9 cellular contexts compared by ENCODE assay signal in the genomic region with DNA sequence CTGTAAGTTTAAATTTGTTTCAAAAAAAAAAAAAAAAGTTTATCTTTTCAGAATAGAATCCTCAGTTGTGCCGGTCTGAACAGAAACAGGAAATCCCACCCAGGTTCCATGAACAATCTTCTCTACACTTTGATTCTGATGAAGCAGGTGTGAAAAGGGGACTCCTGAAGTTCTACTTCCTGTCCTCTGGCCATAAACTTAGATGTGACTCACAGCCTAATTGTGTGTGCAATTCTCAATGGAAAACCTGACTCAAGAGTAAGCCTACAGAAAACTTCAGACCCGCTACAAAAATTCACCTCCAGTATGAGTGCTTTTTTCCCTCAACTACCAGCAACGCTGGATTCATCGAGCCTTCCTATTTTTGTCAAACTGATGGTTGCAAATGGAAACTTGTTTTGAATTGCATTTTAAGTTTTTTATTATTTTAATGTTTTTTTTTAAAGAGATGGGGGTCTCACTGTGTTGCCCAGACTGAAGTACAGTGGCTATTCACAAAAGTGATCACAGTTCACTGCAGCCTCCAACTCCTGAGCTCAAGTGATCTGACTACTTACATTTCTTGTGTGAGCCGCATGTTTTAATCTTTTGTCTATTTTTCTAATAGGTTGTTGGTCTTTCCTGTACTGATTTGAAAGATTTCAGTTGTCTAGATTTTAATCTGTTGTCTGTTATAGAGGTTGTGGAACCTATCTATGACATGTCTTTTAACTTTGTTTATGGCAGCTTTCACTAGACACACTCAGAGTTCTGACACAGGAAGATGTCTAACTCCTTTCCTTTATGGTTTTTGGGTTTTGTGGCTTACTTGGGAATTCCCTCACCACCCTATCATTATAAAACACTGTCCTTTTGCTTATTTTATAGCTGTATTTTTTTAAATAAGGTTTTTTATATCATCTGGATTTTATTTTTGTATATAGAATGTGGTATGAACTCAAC. TPM values are rescaled to one million over a fixed set of nuclear protein-coding genes. Genes with fewer than 3 reads are reported as not detected.
DNase-seq lines count a peak whose midpoint lies in the region; ATAC-seq, FAIRE-seq and TF ChIP-seq lines count a peak whose summit lies in the region.
"Had no signal": no experiment of that assay in that cellular context is flagged by ENCODE, and none has a peak within 500 bp of the region (broad histone marks: within the 10 kb centered on the region; RNA-seq: fewer than 3 reads in every experiment).

No MANE protein-coding gene starts in this region.

- no peaks in the 10 kb centered on the region for H3K36me3 ChIP-seq in Panc1 (ENCODE audit: control insufficient read depth, insufficient read depth, low read length)
- peaks cover 7% of the 10 kb centered on the region for H3K36me3 ChIP-seq in mammary epithelial cell (ENCODE audit: insufficient read depth, low read length)

- no peak overlapping the region for H3K9ac ChIP-seq in mammary epithelial cell (ENCODE audit: insufficient read depth, low read length)

- H3K9me3 ChIP-seq in Panc1 (ENCODE audit: control insufficient read depth, insufficient read depth, low read depth, low read length) = no peaks in the 10 kb centered on the region
- H3K9me3 ChIP-seq in mammary epithelial cell (replicated peaks; ENCODE audit: insufficient read depth, low read length) = no peaks in the 10 kb centered on the region
- H3K9me3 ChIP-seq: suprapubic skin had no signal

- POLR2A ChIA-PET in Panc1 (lab: Charles Lee) = interaction anchor here (1.0 kb wide), 1 partner anchor 9 kb away, joined by 3 read pairs; no protein-coding TSS in a partner anchor

- dilution Hi-C loops in mammary epithelial cell (cut with HindIII; ENCODE audit: low sequenced_read_pairs) = no loop called here

- peak; percentile 23 for DNase-seq in activated T-cell treated with anti-CD3 and anti-CD28 coated beads for 4 hours
- no peak for DNase-seq in activated T-cell treated with anti-CD3 and anti-CD28 coated beads, Interleukin-2, amount 50 U/mL, for 1 hour
- peak; percentile 36 for DNase-seq in Panc1 (ENCODE audit: low read depth, low spot score)
- peak; percentile 55 for DNase-seq in mammary epithelial cell
- DNase-seq in stimulated activated effector memory CD8-positive, alpha-beta T cell treated with anti-CD3 and anti-CD28 coated beads, Interleukin-12 subunit alpha, Interleukin-12 subunit beta, amount 100 ng/mL, for 72 hours (ENCODE audit: low spot score in 2 of 2) = peak; percentile 20 to 63
- DNase-seq in D721Med (ENCODE audit: insufficient read length, low spot score) = no peak
- no peak for DNase-seq in NCI-H2171 (lab: John Stamatoyannopoulos, UW)

- no peaks in the 10 kb centered on the region for H3K27me3 ChIP-seq in Panc1 (ENCODE audit: control insufficient read depth, insufficient read depth, low read length)
- H3K27me3 ChIP-seq in mammary epithelial cell (ENCODE audit: insufficient read depth, low read length) = no peaks in the 10 kb centered on the region
- H3K27me3 ChIP-seq: suprapubic skin had no signal

- H3K4me1 ChIP-seq in Panc1 (ENCODE audit: control insufficient read depth, insufficient read depth, low read length) = no peaks in the 10 kb centered on the region
- no peaks in the 10 kb centered on the region for H3K4me1 ChIP-seq in mammary epithelial cell (ENCODE audit: insufficient read depth, low read length)
- H3K4me1 ChIP-seq: suprapubic skin had no signal

- H2AFZ ChIP-seq in mammary epithelial cell (ENCODE audit: low read depth, low read length) = no peak overlapping the region

- FAIRE-seq in D721Med (lab: Jason Lieb, UNC) = no peak

- H3K9me3 Mint-ChIP-seq in stimulated activated effector memory CD8-positive, alpha-beta T cell treated with anti-CD3 and anti-CD28 coated beads, Interleukin-12 subunit alpha, Interleukin-12 subunit beta, amount 100 ng/mL, for 72 hours = no peaks in the 10 kb centered on the region

- BruUV-seq in Panc1 (replicated peaks; lab: Mats Ljungman, UMichigan) (TSS peak; percentile 34), mammary epithelial cell (replicated peaks; lab: Mats Ljungman, UMichigan) (no TSS peak)

- in situ Hi-C loops in Panc1 (cut with HindIII; ENCODE audit: low pct_unique_long_range_greater_than_20kb, low sequenced_read_pairs) (no loop called here), mammary epithelial cell (cut with MboI; ENCODE audit: low sequenced_read_pairs in 2 of 2) (no loop called here)

- no peaks in the 10 kb centered on the region for H4K20me1 ChIP-seq in mammary epithelial cell (ENCODE audit: insufficient read depth, low read length)

- H3K27ac Mint-ChIP-seq in stimulated activated effector memory CD8-positive, alpha-beta T cell treated with anti-CD3 and anti-CD28 coated beads, Interleukin-12 subunit alpha, Interleukin-12 subunit beta, amount 100 ng/mL, for 72 hours = peak overlapping the region; percentile 81

- intact Hi-C loops in Panc1 (cut with micrococcal nuclease; ENCODE audit: unreplicated experiment) (no loop called here), mammary epithelial cell (cut with micrococcal nuclease) (no loop called here)

- no peak for ATAC-seq in Panc1
- peak; percentile 91 for ATAC-seq in stimulated activated effector memory CD8-positive, alpha-beta T cell treated with anti-CD3 and anti-CD28 coated beads, Interleukin-12 subunit alpha, Interleukin-12 subunit beta, amount 100 ng/mL, for 72 hours
- no peak for ATAC-seq in HG02884 (IDR thresholded peaks at IDR 0.05; ENCODE audit: unreplicated experiment)

- 78% methylated on average over 5 of the region's 5 CpGs for WGBS in mammary epithelial cell (ENCODE audit: low coverage, missing lambda C conversion rate)

- no peak overlapping the region for H3K27ac ChIP-seq in Panc1 (ENCODE audit: low read length)
- H3K27ac ChIP-seq in mammary epithelial cell (ENCODE audit: insufficient read depth, low read depth, low read length) = no peak overlapping the region
- H3K27ac ChIP-seq: suprapubic skin had no signal

- no peaks in the 10 kb centered on the region for H3K79me2 ChIP-seq in mammary epithelial cell (ENCODE audit: insufficient read depth, low read length)

- CTCF ChIA-PET in Panc1 (lab: Charles Lee) = no interaction called here
- CTCF ChIA-PET in mammary epithelial cell (lab: Charles Lee; ENCODE audit: low non-redundant PET) = no interaction called here

- TF ChIP-seq CTCF in Panc1 (IDR thresholded peaks at IDR 0.05) (no peak), mammary epithelial cell (conservative IDR thresholded peaks at IDR 0.05 in 1 of 2, IDR thresholded peaks at IDR 0.05 in 1 of 2; ENCODE audit: extremely low read depth in 1 of 2, insufficient read depth in 1 of 2, low read depth in 1 of 2, low read length in 2 of 2) (no peak), D721Med (IDR thresholded peaks at IDR 0.05; ENCODE audit: insufficient read depth, missing control alignments) (no peak)

- peaks cover 59% of the 10 kb centered on the region for H3K36me3 Mint-ChIP-seq in stimulated activated effector memory CD8-positive, alpha-beta T cell treated with anti-CD3 and anti-CD28 coated beads, Interleukin-12 subunit alpha, Interleukin-12 subunit beta, amount 100 ng/mL, for 72 hours

- H3K4me3 Mint-ChIP-seq in stimulated activated effector memory CD8-positive, alpha-beta T cell treated with anti-CD3 and anti-CD28 coated beads, Interleukin-12 subunit alpha, Interleukin-12 subunit beta, amount 100 ng/mL, for 72 hours = peak overlapping the region; percentile 28

- peaks cover 38% of the 10 kb centered on the region for H3K4me1 Mint-ChIP-seq in stimulated activated effector memory CD8-positive, alpha-beta T cell treated with anti-CD3 and anti-CD28 coated beads, Interleukin-12 subunit alpha, Interleukin-12 subunit beta, amount 100 ng/mL, for 72 hours

- no peak overlapping the region for H3K4me2 ChIP-seq in mammary epithelial cell (ENCODE audit: insufficient read depth, low read depth, low read length)

- H3K4me3 ChIP-seq in Panc1 (ENCODE audit: low read depth in 2 of 2, low read length in 2 of 2) (no peak overlapping the region), mammary epithelial cell (replicated peaks in 1 of 3; ENCODE audit: insufficient read depth in 1 of 3, low read depth in 2 of 3, low read length in 3 of 3) (no peak overlapping the region)
- H3K4me3 ChIP-seq: suprapubic skin had no signal

RNA-seq across cellular contexts. Expression of a gene that starts 37.6 kb away (rescaled TPM):
- total RNA-seq in Panc1 (2021; ENCODE audit: unreplicated experiment) (7.1 TPM), mammary epithelial cell (10 to 100 TPM in 1 of 2 donors, 1 to 10 TPM in 1; 5.6 to 11.2 TPM)
- 3.3 TPM for polyA plus RNA-seq in Panc1 (2012; ENCODE audit: insufficient read length)
- polyA plus RNA-seq in mammary epithelial cell = 2.4 TPM
- 6.0 TPM for polyA minus RNA-seq in mammary epithelial cell

Comparison
In these comparisons a context has a peak if more than half of its experiments do, and no peak if none do; other contexts are left out.
1. DNase-seq: peak in activated T-cell treated with anti-CD3 and anti-CD28 coated beads for 4 hours (single experiment), Panc1 (single experiment), mammary epithelial cell (single experiment) and stimulated activated effector memory CD8-positive, alpha-beta T cell treated with anti-CD3 and anti-CD28 coated beads, Interleukin-12 subunit alpha, Interleukin-12 subunit beta, amount 100 ng/mL, for 72 hours (2 of 2); none in activated T-cell treated with anti-CD3 and anti-CD28 coated beads, Interleukin-2, amount 50 U/mL, for 1 hour (single experiment), D721Med (single experiment) and NCI-H2171 (single experiment).